In the genomic region with DNA sequence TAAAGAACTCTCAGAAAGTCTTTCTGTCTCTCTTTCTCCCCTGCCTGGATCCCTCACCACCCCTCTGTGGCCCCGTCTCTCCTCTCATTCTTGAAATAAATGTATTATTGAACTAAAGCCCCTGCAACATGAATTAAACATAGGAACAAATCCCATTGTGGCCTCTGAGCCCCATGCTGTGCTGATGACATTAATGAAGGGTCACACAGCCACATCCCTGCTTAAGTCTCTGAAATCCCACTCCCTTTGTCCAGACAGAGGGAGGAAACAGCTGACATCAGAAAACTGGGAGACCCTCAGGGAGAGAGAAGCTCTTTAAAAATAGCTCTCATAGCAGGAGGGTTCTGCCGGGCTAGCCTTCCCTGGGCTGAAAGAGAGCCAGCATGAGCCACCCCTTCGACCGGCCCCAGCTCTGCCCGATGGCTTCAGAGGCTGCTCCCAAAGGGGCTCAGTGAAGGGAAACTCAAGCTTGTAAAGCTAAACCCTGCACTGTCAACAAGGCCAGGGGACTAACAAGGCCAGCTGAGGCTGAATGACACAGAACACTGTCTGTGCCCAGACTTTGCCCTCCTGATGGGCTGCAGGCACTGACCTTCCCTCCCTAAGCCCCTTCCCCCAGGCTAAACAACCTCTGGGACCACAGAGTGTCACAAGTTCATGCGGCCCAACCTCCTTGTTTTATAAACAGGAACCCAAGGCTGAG, we compare ENCODE assay signal across 14 cellular contexts.
"Had no signal": no experiment of that assay in that cellular context is flagged by ENCODE, and none has a peak within 500 bp of the region (broad histone marks: within the 10 kb centered on the region; RNA-seq: fewer than 3 reads in every experiment).

No MANE protein-coding gene starts in this region.

- H3K9me3 Mint-ChIP-seq: activated naive CD8-positive, alpha-beta T cell treated with anti-CD3 and anti-CD28 coated beads, Interleukin-2, amount 10 ng/mL, durations not matched to agents 7 days and 5 days had no signal

- H3K9ac ChIP-seq: parathyroid adenoma had no signal

- H3K27ac ChIP-seq: cardiac muscle cell, colonic mucosa, parathyroid adenoma, skin epidermis, thyroid gland, vagina had no signal

- H3K27ac Mint-ChIP-seq: activated naive CD8-positive, alpha-beta T cell treated with anti-CD3 and anti-CD28 coated beads, Interleukin-2, amount 10 ng/mL, durations not matched to agents 7 days and 5 days; immature natural killer cell; T-helper 17 cell had no signal

- H3K27me3 ChIP-seq: cardiac muscle cell, colonic mucosa, thyroid gland, vagina had no signal

- H3K4me1 Mint-ChIP-seq: activated naive CD8-positive, alpha-beta T cell treated with anti-CD3 and anti-CD28 coated beads, Interleukin-2, amount 10 ng/mL, durations not matched to agents 7 days and 5 days; immature natural killer cell had no signal

- H3K9me3 ChIP-seq: colonic mucosa, thyroid gland, vagina had no signal

- H3K4me1 ChIP-seq: colonic mucosa, parathyroid adenoma, thyroid gland, vagina had no signal

- DNase-seq: activated CD4-positive, alpha-beta T cell treated with anti-CD3 and anti-CD28 coated beads, Interleukin-2, amount 50 U/mL, for 1 hour; activated gamma-delta T cell; activated naive CD8-positive, alpha-beta T cell treated with anti-CD3 and anti-CD28 coated beads, Interleukin-2, amount 10 ng/mL, durations not matched to agents 7 days and 5 days; activated T-cell treated with anti-CD3 and anti-CD28 coated beads, Interleukin-2, amount 50 U/mL, for 1 hour; aorta; colonic mucosa; immature natural killer cell; left colon; T-helper 17 cell; thyroid gland had no signal

- H3K4me3 Mint-ChIP-seq: activated naive CD8-positive, alpha-beta T cell treated with anti-CD3 and anti-CD28 coated beads, Interleukin-2, amount 10 ng/mL, durations not matched to agents 7 days and 5 days; immature natural killer cell; T-helper 17 cell had no signal

- H3K79me2 ChIP-seq: parathyroid adenoma had no signal

- ATAC-seq: left colon, T-helper 17 cell had no signal

- H3K36me3 ChIP-seq: cardiac muscle cell, colonic mucosa, thyroid gland, vagina had no signal

- H2AFZ ChIP-seq: parathyroid adenoma had no signal

- H3K36me3 Mint-ChIP-seq: activated naive CD8-positive, alpha-beta T cell treated with anti-CD3 and anti-CD28 coated beads, Interleukin-2, amount 10 ng/mL, durations not matched to agents 7 days and 5 days; immature natural killer cell had no signal

- H3K4me3 ChIP-seq: cardiac muscle cell, colonic mucosa, skin epidermis, thyroid gland, vagina had no signal
